In the genomic region with DNA sequence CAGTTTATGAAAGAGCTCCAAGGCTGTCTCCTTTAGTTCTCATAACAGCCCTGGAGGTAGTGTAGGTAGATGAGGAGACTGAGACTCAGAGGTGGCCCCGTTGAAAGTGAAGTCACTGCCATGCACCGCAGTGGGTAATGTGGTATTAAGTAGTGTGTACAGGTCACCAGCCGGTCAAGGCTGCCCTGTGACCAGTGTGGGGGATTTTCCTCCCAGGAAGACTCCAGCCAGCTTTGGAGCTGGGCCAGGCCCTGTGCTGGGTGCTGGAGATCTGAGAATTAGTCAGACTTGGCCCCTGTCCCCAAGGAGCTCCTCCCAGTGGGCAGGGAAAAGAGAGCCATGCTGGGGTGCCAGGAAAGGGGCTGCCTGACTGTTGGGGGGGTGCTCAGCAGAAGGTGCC, we compare ENCODE assay signal across 9 cellular contexts. TPM values are rescaled to one million over a fixed set of nuclear protein-coding genes. Genes with fewer than 3 reads are reported as not detected.
DNase-seq lines count a peak whose midpoint lies in the region; ATAC-seq, FAIRE-seq and TF ChIP-seq lines count a peak whose summit lies in the region.
"Had no signal": no experiment of that assay in that cellular context is flagged by ENCODE, and none has a peak within 500 bp of the region (broad histone marks: within the 10 kb centered on the region; RNA-seq: fewer than 3 reads in every experiment).

No MANE protein-coding gene starts in this region.

- no peak overlapping the region for H3K4me2 ChIP-seq in GM12878 (ENCODE audit: control insufficient read depth, insufficient read depth)

- no peaks in the 10 kb centered on the region for H4K20me1 ChIP-seq in GM12878 (ENCODE audit: control insufficient read depth, insufficient read depth)

- no peak for TF ChIP-seq CTCF in GM12878 (IDR thresholded peaks at IDR 0.05 in 2 of 3, conservative IDR thresholded peaks at IDR 0.05 in 1 of 3; ENCODE audit: control insufficient read depth in 2 of 3, extremely low read depth in 1 of 3, insufficient read depth in 1 of 3, low read depth in 3 of 3, low read length in 3 of 3)
- TF ChIP-seq CTCF in left lung (IDR thresholded peaks at IDR 0.05) = no peak
- TF ChIP-seq CTCF in uterus (IDR thresholded peaks at IDR 0.05) = no peak

- no peak overlapping the region for H2AFZ ChIP-seq in GM12878 (ENCODE audit: control insufficient read depth, low read depth, low read length)

- no TSS peak for BruUV-seq in GM12878 (replicated peaks; lab: Mats Ljungman, UMichigan)

- H3K27me3 ChIP-seq in GM12878 (replicated peaks in 1 of 2; ENCODE audit: control insufficient read depth in 2 of 2, insufficient read depth in 2 of 2, low read length in 1 of 2) (peaks cover 0 to 2% of the 10 kb centered on the region in 2 experiments; a peak in 2 of 4 replicates), left lung (no peaks in the 10 kb centered on the region), uterus (no peaks in the 10 kb centered on the region)

- CTCF ChIA-PET in GM12878 (lab: Yijun Ruan, JAX) = no interaction called here

- H3K9ac ChIP-seq in GM12878 (ENCODE audit: control insufficient read depth, insufficient read depth, low read length) = no peak overlapping the region

- H3K79me2 ChIP-seq in GM12878 (ENCODE audit: control insufficient read depth, insufficient read depth, low read length) = no peaks in the 10 kb centered on the region

- no peak for TF ChIP-seq RAD21 in GM12878 (IDR thresholded peaks at IDR 0.05; ENCODE audit: insufficient read depth, low read depth, low read length)

- intact Hi-C loops in Right ventricle myocardium superior (cut with DNase I) = no loop called here
- intact Hi-C loops in cardiac septum (cut with DNase I) = no loop called here
- intact Hi-C loops in GM12878 (cut with micrococcal nuclease; ENCODE audit: unreplicated experiment) = loop anchor here (10.0 kb wide), 1 partner anchor 373 kb away; no protein-coding TSS in a partner anchor
- intact Hi-C loops in left lung (cut with DNase I) = no loop called here
- intact Hi-C loops in uterus (cut with DNase I; ENCODE audit: low total_unique reads) = no loop called here

- SMC1A ChIA-PET in GM12878 (lab: Charles Lee; ENCODE audit: uncharacterized antibody, unreplicated experiment) = no interaction called here

- H3K4me3 ChIP-seq in GM12878 = no peak overlapping the region
- H3K4me3 ChIP-seq in left lung = no peak overlapping the region
- H3K4me3 ChIP-seq in uterus = no peak overlapping the region

- H3K27ac ChIP-seq in GM12878 (ENCODE audit: control insufficient read depth, insufficient read depth) (no peak overlapping the region), left lung (no peak overlapping the region), uterus (no peak overlapping the region)

- no peaks in the 10 kb centered on the region for H3K9me3 ChIP-seq in GM12878 (replicated peaks; ENCODE audit: control insufficient read depth, insufficient read depth, low read length)
- H3K9me3 ChIP-seq in left lung = no peaks in the 10 kb centered on the region
- no peaks in the 10 kb centered on the region for H3K9me3 ChIP-seq in uterus

- RAD21 ChIA-PET in GM12878 (lab: Charles Lee; ENCODE audit: unreplicated experiment) = no interaction called here

- 62% methylated on average over 3 of the region's 3 CpGs for WGBS in GM12878 (ENCODE audit: insufficient coverage, insufficient replicate concordance, low lambda C conversion rate, missing lambda C conversion rate)

- H3K36me3 ChIP-seq in GM12878 (ENCODE audit: control insufficient read depth in 2 of 2, insufficient read depth in 2 of 2, low read length in 1 of 2) (no peaks in the 10 kb centered on the region), left lung (no peaks in the 10 kb centered on the region), uterus (no peaks in the 10 kb centered on the region)

- no peaks in the 10 kb centered on the region for H3K4me1 ChIP-seq in GM12878 (ENCODE audit: control insufficient read depth, insufficient read depth, low read length)
- H3K4me1 ChIP-seq in left lung = no peaks in the 10 kb centered on the region
- no peaks in the 10 kb centered on the region for H3K4me1 ChIP-seq in uterus

- POLR2A ChIA-PET in GM12878 (lab: Charles Lee) = no interaction called here

- FAIRE-seq in GM12878 (lab: Jason Lieb, UNC) = no peak

- in situ Hi-C loops in GM12878 (cut with MboI) = no loop called here

- peak; percentile 38 for ATAC-seq in Right ventricle myocardium superior (ENCODE audit: poor library complexity)
- ATAC-seq in GM12878 = peak; percentile 34; the same call in 2 of the 3 replicates
- ATAC-seq in left lung = peak; percentile 77
- ATAC-seq in HG03139 (IDR thresholded peaks at IDR 0.05; ENCODE audit: unreplicated experiment) = no peak
- ATAC-seq in HG03460 (IDR thresholded peaks at IDR 0.05; ENCODE audit: unreplicated experiment) = no peak

- no peak for DNase-seq in Right ventricle myocardium superior
- DNase-seq in cardiac septum (ENCODE audit: low spot score) = no peak
- DNase-seq in GM12878 (ENCODE audit: low read depth, low spot score) = no peak
- DNase-seq in left lung = peak in 1 of 2 donors; percentile 72
- DNase-seq in uterus = peak; percentile 55 to 65
- no peak for DNase-seq in CD1c-positive myeloid dendritic cell (ENCODE audit: extremely low spot score)
- DNase-seq: NK-92 treated with Interleukin-12 subunit alpha and Interleukin-12 subunit beta, amount 100 ng/mL, for 24 hours had no signal

- no peak for TF ChIP-seq EP300 in GM12878 (IDR thresholded peaks at IDR 0.05; ENCODE audit: borderline replicate concordance in 1 of 2, control insufficient read depth in 1 of 2, low read depth in 2 of 2, low read length in 2 of 2)

- TF ChIP-seq POLR2A in GM12878 (IDR thresholded peaks at IDR 0.05; ENCODE audit: low read depth, low read length) (no peak), uterus (IDR thresholded peaks at IDR 0.05) (no peak)

RNA-seq across cellular contexts. Expression of gene OMP, which starts 5.3 kb away (rescaled TPM):
- total RNA-seq in Right ventricle myocardium superior = not detected
- not detected for total RNA-seq in cardiac septum
- not detected in 2 replicates for total RNA-seq in GM12878 (2013; cell fraction: nucleolus; rRNA removed)
- not detected in 2 replicates for total RNA-seq in GM12878 (2014; rRNA removed)
- not detected in 2 replicates for total RNA-seq in GM12878 (2014; rRNA removed; fragmentation: Illumina TruSeq; extraction: Trizol)
- not detected in 2 replicates for total RNA-seq in GM12878 (2021)
- not detected for polyA plus RNA-seq in GM12878 (2011; ENCODE audit: low read depth)
- not detected in 2 replicates for polyA plus RNA-seq in GM12878 (2011; rRNA removed)
- polyA plus RNA-seq in GM12878 (2011; cell fraction: cytosol; rRNA removed) = not detected in 2 replicates
- 0.34 TPM in 1 of 2 replicates, not detected in the other for polyA plus RNA-seq in GM12878 (2011; cell fraction: nucleus; rRNA removed)
- polyA plus RNA-seq in GM12878 (2012) = not detected in 2 replicates
- polyA plus RNA-seq in GM12878 (2014; fragmentation: Illumina TruSeq; extraction: Trizol) = not detected in 2 replicates
- polyA plus RNA-seq in GM12878 (2014; fragmentation: Nextera tagmentation; extraction: Ambion mirVana) = not detected
- not detected in 2 replicates for polyA plus RNA-seq in GM12878 (2014; rRNA removed)
- not detected for polyA plus RNA-seq in GM12878 (2016; fragmentation: Nextera tagmentation; extraction: Ambion mirVana)
- polyA minus RNA-seq in GM12878 (2011; rRNA and poly(A)+ RNA removed) = not detected in 2 replicates
- polyA minus RNA-seq in GM12878 (2011; cell fraction: cytosol; rRNA and poly(A)+ RNA removed) = not detected in 2 replicates
- polyA minus RNA-seq in GM12878 (2011; cell fraction: nucleus; rRNA and poly(A)+ RNA removed) = not detected in 2 replicates
- not detected for total RNA-seq in left lung
- total RNA-seq in uterus = 1 to 10 TPM in 2 of 4 donors, not detected in 2; 1.0 to 2.1 TPM

RNA-seq across cellular contexts. Expression of gene MYO7A, which starts 20.1 kb away (rescaled TPM):
- 4.4 TPM for total RNA-seq in Right ventricle myocardium superior
- total RNA-seq in cardiac septum = 3.0 TPM
- 0.13 TPM in 1 of 2 replicates, not detected in the other for total RNA-seq in GM12878 (2013; cell fraction: nucleolus; rRNA removed)
- total RNA-seq in GM12878 (2014; rRNA removed) = not detected in 2 replicates
- total RNA-seq in GM12878 (2014; rRNA removed; fragmentation: Illumina TruSeq; extraction: Trizol) = not detected in 2 replicates
- total RNA-seq in GM12878 (2021) = 0.21 and 0.24 TPM in 2 replicates
- polyA plus RNA-seq in GM12878 (2011; ENCODE audit: low read depth) = not detected
- polyA plus RNA-seq in GM12878 (2011; rRNA removed) = 0.04 TPM in 1 of 2 replicates, not detected in the other
- polyA plus RNA-seq in GM12878 (2011; cell fraction: cytosol; rRNA removed) = 0.02 TPM in 1 of 2 replicates, not detected in the other
- 0.06 and 0.07 TPM in 2 replicates for polyA plus RNA-seq in GM12878 (2011; cell fraction: nucleus; rRNA removed)
- polyA plus RNA-seq in GM12878 (2012) = 0.03 TPM in 1 of 2 replicates, not detected in the other
- 0.01 TPM in 1 of 2 replicates, not detected in the other for polyA plus RNA-seq in GM12878 (2014; fragmentation: Illumina TruSeq; extraction: Trizol)
- not detected for polyA plus RNA-seq in GM12878 (2014; fragmentation: Nextera tagmentation; extraction: Ambion mirVana)
- 0.04 TPM in 1 of 2 replicates, not detected in the other for polyA plus RNA-seq in GM12878 (2014; rRNA removed)
- polyA plus RNA-seq in GM12878 (2016; fragmentation: Nextera tagmentation; extraction: Ambion mirVana) = not detected
- not detected in 2 replicates for polyA minus RNA-seq in GM12878 (2011; rRNA and poly(A)+ RNA removed)
- not detected in 2 replicates for polyA minus RNA-seq in GM12878 (2011; cell fraction: cytosol; rRNA and poly(A)+ RNA removed)
- polyA minus RNA-seq in GM12878 (2011; cell fraction: nucleus; rRNA and poly(A)+ RNA removed) = 0.10 TPM in 1 of 2 replicates, not detected in the other
- 10 to 100 TPM in 1 of 2 donors, 1 to 10 TPM in 1; 4.8 to 13.5 TPM for total RNA-seq in left lung
- 10 to 100 TPM in 1 of 4 donors, 1 to 10 TPM in 3; 2.0 to 18.2 (median 6.6) TPM for total RNA-seq in uterus

RNA-seq across cellular contexts. Expression of gene CAPN5, which starts 41.2 kb away (rescaled TPM):
- 2.6 TPM for total RNA-seq in Right ventricle myocardium superior
- 4.0 TPM for total RNA-seq in cardiac septum
- total RNA-seq in GM12878 (2013; cell fraction: nucleolus; rRNA removed) = 0.15 and 0.17 TPM in 2 replicates
- total RNA-seq in GM12878 (2014; rRNA removed) = 0.11 TPM in 1 of 2 replicates, not detected in the other
- not detected in 2 replicates for total RNA-seq in GM12878 (2014; rRNA removed; fragmentation: Illumina TruSeq; extraction: Trizol)
- 0.19 and 0.33 TPM in 2 replicates for total RNA-seq in GM12878 (2021)
- 0.08 TPM for polyA plus RNA-seq in GM12878 (2011; ENCODE audit: low read depth)
- 0.06 and 0.07 TPM in 2 replicates for polyA plus RNA-seq in GM12878 (2011; rRNA removed)
- 0.10 and 0.15 TPM in 2 replicates for polyA plus RNA-seq in GM12878 (2011; cell fraction: cytosol; rRNA removed)
- polyA plus RNA-seq in GM12878 (2011; cell fraction: nucleus; rRNA removed) = 0.27 and 0.31 TPM in 2 replicates
- polyA plus RNA-seq in GM12878 (2012) = 0.20 and 0.27 TPM in 2 replicates
- 0.07 and 0.19 TPM in 2 replicates for polyA plus RNA-seq in GM12878 (2014; fragmentation: Illumina TruSeq; extraction: Trizol)
- polyA plus RNA-seq in GM12878 (2014; fragmentation: Nextera tagmentation; extraction: Ambion mirVana) = under 1 TPM in 1 of 2 experiments, not detected in 1; 0.02 TPM
- polyA plus RNA-seq in GM12878 (2014; rRNA removed) = 0.10 TPM in 1 of 2 replicates, not detected in the other
- under 1 TPM; 0.04 TPM for polyA plus RNA-seq in GM12878 (2016; fragmentation: Nextera tagmentation; extraction: Ambion mirVana)
- polyA minus RNA-seq in GM12878 (2011; rRNA and poly(A)+ RNA removed) = 0.57 TPM in 1 of 2 replicates, not detected in the other
- polyA minus RNA-seq in GM12878 (2011; cell fraction: cytosol; rRNA and poly(A)+ RNA removed) = not detected in 2 replicates
- 0.19 TPM in 1 of 2 replicates, not detected in the other for polyA minus RNA-seq in GM12878 (2011; cell fraction: nucleus; rRNA and poly(A)+ RNA removed)
- 10 to 100 TPM; 11.7 to 13.2 TPM for total RNA-seq in left lung
- total RNA-seq in uterus = 10 to 100 TPM in 2 of 4 donors, 1 to 10 TPM in 2; 1.8 to 16.6 (median 8.0) TPM

Comparison
In these comparisons a context has a peak if more than half of its experiments do, and no peak if none do; other contexts are left out.
1. ATAC-seq: peak in Right ventricle myocardium superior (single experiment), GM12878 (single experiment) and left lung (single experiment); none in HG03139 (single experiment) and HG03460 (single experiment).
2. DNase-seq: peak in uterus (2 of 2); none in Right ventricle myocardium superior (single experiment), cardiac septum (single experiment), GM12878 (single experiment) and CD1c-positive myeloid dendritic cell (single experiment).